In the genomic region with DNA sequence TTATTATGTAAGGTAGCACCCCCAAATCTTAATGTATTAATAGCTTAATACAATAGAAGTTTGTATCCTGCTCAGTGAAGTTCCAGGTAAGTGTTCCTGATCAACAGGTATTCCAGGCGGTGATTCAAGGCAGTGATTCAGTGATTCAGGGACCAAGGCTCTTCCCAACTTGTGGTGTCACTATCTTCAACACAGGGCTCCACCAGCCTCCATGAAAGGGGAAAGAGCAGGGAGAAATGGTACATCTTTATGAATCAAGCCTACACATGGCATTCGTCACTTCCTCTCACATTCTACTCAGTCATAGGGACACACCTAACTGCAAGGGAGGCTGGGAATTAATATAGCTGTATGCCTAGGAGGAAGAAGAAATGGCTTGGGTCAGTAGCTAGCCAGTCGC, we compare ENCODE assay signal across 28 cellular contexts.
"Had no signal": no experiment of that assay in that cellular context is flagged by ENCODE, and none has a peak within 500 bp of the region (broad histone marks: within the 10 kb centered on the region; RNA-seq: fewer than 3 reads in every experiment).

No MANE protein-coding gene starts in this region.

- H3K9me3 Mint-ChIP-seq: naive thymus-derived CD4-positive, alpha-beta T cell; stimulated activated effector memory CD8-positive, alpha-beta T cell treated with anti-CD3 and anti-CD28 coated beads, Interleukin-12 subunit alpha, Interleukin-12 subunit beta, amount 100 ng/mL, for 72 hours; T-helper 2 cell treated with Interferon-gamma antibody and Interleukin-4, amounts not matched to agents 5 μg/mL and 100 μg/mL, for 36 hours had no signal

- ATAC-seq: activated CD4-positive, alpha-beta T cell treated with anti-CD3 and anti-CD28 coated beads for 36 hours; body of pancreas; gastrocnemius medialis; naive thymus-derived CD4-positive, alpha-beta T cell; pancreas; sciatic nerve; stimulated activated effector memory CD8-positive, alpha-beta T cell treated with anti-CD3 and anti-CD28 coated beads, Interleukin-12 subunit alpha, Interleukin-12 subunit beta, amount 100 ng/mL, for 72 hours; upper lobe of right lung had no signal

- H3K27me3 Mint-ChIP-seq: activated CD4-positive, alpha-beta T cell treated with anti-CD3 and anti-CD28 coated beads for 36 hours; activated naive CD8-positive, alpha-beta T cell had no signal

- H3K4me3 Mint-ChIP-seq: activated CD4-positive, alpha-beta T cell treated with anti-CD3 and anti-CD28 coated beads for 36 hours; activated naive CD8-positive, alpha-beta T cell; mesothelial cell of epicardium; stimulated activated effector memory CD8-positive, alpha-beta T cell treated with anti-CD3 and anti-CD28 coated beads, Interleukin-12 subunit alpha, Interleukin-12 subunit beta, amount 100 ng/mL, for 72 hours; T-helper 2 cell treated with Interferon-gamma antibody and Interleukin-4, amounts not matched to agents 5 μg/mL and 100 μg/mL, for 36 hours had no signal

- H3K4me1 Mint-ChIP-seq: mesothelial cell of epicardium had no signal

- H3K9me3 ChIP-seq: body of pancreas, gastrocnemius medialis, pancreas, prostate gland, stomach, thyroid gland, upper lobe of right lung had no signal

- H3K36me3 ChIP-seq: cardiac muscle cell, gastrocnemius medialis, pancreas, prostate gland, stomach, thyroid gland, upper lobe of right lung had no signal

- H3K27me3 ChIP-seq: body of pancreas, pancreas, thyroid gland had no signal

- H3K27ac Mint-ChIP-seq: activated CD4-positive, alpha-beta T cell treated with anti-CD3 and anti-CD28 coated beads for 36 hours; activated naive CD8-positive, alpha-beta T cell; mesothelial cell of epicardium; stimulated activated effector memory CD8-positive, alpha-beta T cell treated with anti-CD3 and anti-CD28 coated beads, Interleukin-12 subunit alpha, Interleukin-12 subunit beta, amount 100 ng/mL, for 72 hours; T-helper 2 cell treated with Interferon-gamma antibody and Interleukin-4, amounts not matched to agents 5 μg/mL and 100 μg/mL, for 36 hours had no signal

- DNase-seq: activated CD4-positive, alpha-beta T cell treated with anti-CD3 and anti-CD28 coated beads for 36 hours; activated CD4-positive, alpha-beta T cell treated with anti-CD3 and anti-CD28 coated beads, Interleukin-2, amount 50 U/mL, for 4 hours; activated CD4-positive, CD25-positive, alpha-beta regulatory T cell; activated CD8-positive, alpha-beta memory T cell treated with anti-CD3 and anti-CD28 coated beads for 24 hours; activated effector memory CD4-positive, alpha-beta T cell treated with Interleukin-2 at 50 U/mL for 16 hours; activated naive CD4-positive, alpha-beta T cell treated with Interleukin-2 at 50 U/mL for 16 hours; aorta; body of pancreas; gastrocnemius medialis; glutamatergic neuron; islet precursor cell; naive thymus-derived CD4-positive, alpha-beta T cell; pancreas; retina; stimulated activated CD4-positive, alpha-beta T cell treated with anti-CD3 and anti-CD28 coated beads, Interleukin-4, amount 100 ng/mL, for 24 hours; stomach; T-helper 1 cell; thyroid gland; upper lobe of right lung had no signal

- H3K27ac ChIP-seq: body of pancreas, cardiac muscle cell, gastrocnemius medialis, hepatocyte, pancreas, prostate gland, stomach, thyroid gland, upper lobe of right lung had no signal

- H3K4me3 ChIP-seq: body of pancreas, cardiac muscle cell, gastrocnemius medialis, hepatocyte, pancreas, prostate gland, skin epidermis, stomach, thyroid gland, upper lobe of right lung had no signal

- H3K36me3 Mint-ChIP-seq: mesothelial cell of epicardium; stimulated activated effector memory CD8-positive, alpha-beta T cell treated with anti-CD3 and anti-CD28 coated beads, Interleukin-12 subunit alpha, Interleukin-12 subunit beta, amount 100 ng/mL, for 72 hours had no signal
